Comparison of ENCODE assay signal across 17 cellular contexts in genomic region chr4:138707746-138708145, GRCh38.
DNase-seq lines count a peak whose midpoint lies in the region; ATAC-seq and TF ChIP-seq lines count a peak whose summit lies in the region.
"Had no signal": no experiment of that assay in that cellular context is flagged by ENCODE, and none has a peak within 500 bp of the region (broad histone marks: within the 10 kb centered on the region; RNA-seq: fewer than 3 reads in every experiment).

No MANE protein-coding gene starts in this region.

- no peak for ATAC-seq in stimulated activated naive B cell treated with anti-CD40 and anti-IgM and Interleukin-4, amounts not matched to agents 10 μg/mL and 1 μg/mL and 100 μg/mL, for 72 hours (replicated peaks)
- ATAC-seq in HG03354 (IDR thresholded peaks at IDR 0.05; ENCODE audit: poor library complexity, severe bottlenecking, unreplicated experiment), result no peak
- ATAC-seq: K562 had no signal

- H3K9me3 ChIP-seq in adipocyte (ENCODE audit: control insufficient read depth, low read length), result no peaks in the 10 kb centered on the region
- H3K9me3 ChIP-seq: BE2C, HAP-1 had no signal

- H3K4me1 Mint-ChIP-seq in nephron progenitor cell, result peaks cover 48% of the 10 kb centered on the region
- no peaks in the 10 kb centered on the region for H3K4me1 Mint-ChIP-seq in stimulated activated naive B cell treated with anti-CD40 and anti-IgM and Interleukin-4, amounts not matched to agents 10 μg/mL and 1 μg/mL and 100 μg/mL, for 72 hours

- no peak for TF ChIP-seq CTCF in fibroblast of mammary gland (conservative IDR thresholded peaks at IDR 0.05; ENCODE audit: control insufficient read depth, insufficient read depth, low read depth, low read length)
- TF ChIP-seq CTCF in nephron progenitor cell (IDR thresholded peaks at IDR 0.05), result no peak

- peak overlapping the region; percentile 52 for H3K27ac Mint-ChIP-seq in nephron progenitor cell
- no peak overlapping the region for H3K27ac Mint-ChIP-seq in stimulated activated naive B cell treated with anti-CD40 and anti-IgM and Interleukin-4, amounts not matched to agents 10 μg/mL and 1 μg/mL and 100 μg/mL, for 72 hours
- H3K27ac Mint-ChIP-seq: CD4-positive, alpha-beta T cell had no signal

- no peaks in the 10 kb centered on the region for H3K27me3 ChIP-seq in adipocyte (replicated peaks; ENCODE audit: control insufficient read depth, insufficient read depth, low read length)
- H3K27me3 ChIP-seq: BE2C had no signal

- peaks cover 3% of the 10 kb centered on the region for H3K4me1 ChIP-seq in adipocyte (ENCODE audit: control insufficient read depth, insufficient read depth, low read length)
- H3K4me1 ChIP-seq: BE2C, HAP-1 had no signal

- peak; percentile 25 for DNase-seq in GM04503 (ENCODE audit: low read depth)
- peak; percentile 66 for DNase-seq in adipocyte (ENCODE audit: low read depth)
- peak; percentile 51 for DNase-seq in fibroblast of mammary gland (ENCODE audit: low read depth)
- peak; percentile 12 for DNase-seq in nephron progenitor cell
- DNase-seq in stimulated activated naive B cell treated with anti-CD40 and anti-IgM and Interleukin-4, amounts not matched to agents 10 μg/mL and 1 μg/mL and 100 μg/mL, for 72 hours, result no peak
- DNase-seq in activated T-cell treated with anti-CD3 and anti-CD28 coated beads, Interleukin-2, amount 50 U/mL, for 1 hour, result no peak
- DNase-seq in DMS153 treated with DMSO at 0.1 percent for 48 hours (lab: John Stamatoyannopoulos, UW; ENCODE audit: unreplicated experiment), result no peak
- DNase-seq: ACHN; BE2C; CD4-positive, alpha-beta T cell; NCI-H1436; NCI-H2029 treated with DMSO at 0.1 percent for 48 hours; NCI-H510A; NCI-H774 had no signal

- no peaks in the 10 kb centered on the region for H3K9me3 Mint-ChIP-seq in nephron progenitor cell
- no peaks in the 10 kb centered on the region for H3K9me3 Mint-ChIP-seq in stimulated activated naive B cell treated with anti-CD40 and anti-IgM and Interleukin-4, amounts not matched to agents 10 μg/mL and 1 μg/mL and 100 μg/mL, for 72 hours
- H3K9me3 Mint-ChIP-seq: CD4-positive, alpha-beta T cell had no signal

- peaks cover 8% of the 10 kb centered on the region for H3K27me3 Mint-ChIP-seq in nephron progenitor cell (ENCODE audit: low read depth, poor library complexity)
- H3K27me3 Mint-ChIP-seq in stimulated activated naive B cell treated with anti-CD40 and anti-IgM and Interleukin-4, amounts not matched to agents 10 μg/mL and 1 μg/mL and 100 μg/mL, for 72 hours, result peaks cover 20 to 21% of the 10 kb centered on the region in 2 donors

- H3K4me3 ChIP-seq in adipocyte (ENCODE audit: low read length), result no peak overlapping the region
- H3K4me3 ChIP-seq in fibroblast of mammary gland (ENCODE audit: control insufficient read depth, low read depth, low read length), result no peak overlapping the region
- H3K4me3 ChIP-seq: HAP-1, K562 had no signal

- H3K9ac ChIP-seq in adipocyte (ENCODE audit: low read length), result no peak overlapping the region

- no peaks in the 10 kb centered on the region for H3K36me3 Mint-ChIP-seq in nephron progenitor cell (ENCODE audit: low read depth)
- H3K36me3 Mint-ChIP-seq in stimulated activated naive B cell treated with anti-CD40 and anti-IgM and Interleukin-4, amounts not matched to agents 10 μg/mL and 1 μg/mL and 100 μg/mL, for 72 hours, result no peaks in the 10 kb centered on the region

- peak overlapping the region; percentile 24 for H3K4me3 Mint-ChIP-seq in nephron progenitor cell
- no peak overlapping the region for H3K4me3 Mint-ChIP-seq in stimulated activated naive B cell treated with anti-CD40 and anti-IgM and Interleukin-4, amounts not matched to agents 10 μg/mL and 1 μg/mL and 100 μg/mL, for 72 hours
- H3K4me3 Mint-ChIP-seq: CD4-positive, alpha-beta T cell had no signal

- no peaks in the 10 kb centered on the region for H3K36me3 ChIP-seq in adipocyte (ENCODE audit: control insufficient read depth, insufficient read depth, low read length, severe bottlenecking)
- H3K36me3 ChIP-seq: BE2C, HAP-1 had no signal

Comparison
In these comparisons a context has a peak if more than half of its experiments do, and no peak if none do; other contexts are left out.
1. DNase-seq: peak in GM04503 (single experiment), adipocyte (single experiment), fibroblast of mammary gland (single experiment) and nephron progenitor cell (single experiment); none in stimulated activated naive B cell treated with anti-CD40 and anti-IgM and Interleukin-4, amounts not matched to agents 10 μg/mL and 1 μg/mL and 100 μg/mL, for 72 hours (single experiment), activated T-cell treated with anti-CD3 and anti-CD28 coated beads, Interleukin-2, amount 50 U/mL, for 1 hour (single experiment) and DMS153 treated with DMSO at 0.1 percent for 48 hours (single experiment).